Comparison of ENCODE assay signal across 19 cellular contexts in genomic region chr5:100406640-100407039, GRCh38.
A peak's percentile ranks its signal among the peaks of the same experiment; 100 is the strongest.
DNase-seq lines count a peak whose midpoint lies in the region; ATAC-seq and TF ChIP-seq lines count a peak whose summit lies in the region.
"Had no signal": no experiment of that assay in that cellular context is flagged by ENCODE, and none has a peak within 500 bp of the region (broad histone marks: within the 10 kb centered on the region; RNA-seq: fewer than 3 reads in every experiment).

No MANE protein-coding gene starts in this region.

- no peak overlapping the region for H3K27ac ChIP-seq in fibroblast of lung (ENCODE audit: insufficient read depth, low read length)
- H3K27ac ChIP-seq: psoas muscle, spleen had no signal

- no peaks in the 10 kb centered on the region for H3K9me3 ChIP-seq in fibroblast of lung (ENCODE audit: control insufficient read depth, insufficient read depth, low read depth, low read length)
- H3K9me3 ChIP-seq: psoas muscle, spleen had no signal

- H4K20me1 ChIP-seq in fibroblast of lung (ENCODE audit: control insufficient read depth, extremely low read depth, insufficient read depth, low read length), result no peaks in the 10 kb centered on the region

- H3K4me3 ChIP-seq in fibroblast of lung (replicated peaks in 1 of 4; ENCODE audit: control extremely low read depth in 1 of 4, insufficient read depth in 1 of 4, low read depth in 3 of 4, low read length in 4 of 4), result no peak overlapping the region
- H3K4me3 ChIP-seq: K562, psoas muscle, spleen had no signal

- H3K4me1 ChIP-seq in fibroblast of lung (ENCODE audit: control insufficient read depth, extremely low read depth, insufficient read depth, low read length), result no peaks in the 10 kb centered on the region
- H3K4me1 ChIP-seq: psoas muscle, spleen had no signal

- no peak for DNase-seq in left ventricle myocardium superior
- DNase-seq in cardiac septum (ENCODE audit: low spot score), result no peak
- peak; percentile 81 for DNase-seq in NCI-H2029 (lab: John Stamatoyannopoulos, UW)
- DNase-seq in fibroblast of lung (ENCODE audit: low read depth in 2 of 2), result peak; percentile 50 to 74
- no peak for DNase-seq in DMS53 treated with DMSO at 0.1 percent for 48 hours (lab: John Stamatoyannopoulos, UW; ENCODE audit: unreplicated experiment)
- no peak for DNase-seq in NCI-H82 (lab: John Stamatoyannopoulos, UW)
- DNase-seq: activated CD4-positive, alpha-beta T cell treated with anti-CD3 and anti-CD28 coated beads, Interleukin-2, amount 50 U/mL, for 1 hour; activated CD8-positive, alpha-beta memory T cell treated with anti-CD3 and anti-CD28 coated beads, Interleukin-2, amount 50 U/mL, for 4 hours; activated effector memory CD4-positive, alpha-beta T cell treated with anti-CD3 and anti-CD28 coated beads, Interleukin-2, amount 50 U/mL, for 16 hours; caudate nucleus; CD4-positive, alpha-beta memory T cell; EL; erythroblast; NCI-H2227 treated with DMSO at 0.1 percent for 48 hours; psoas muscle; spleen; stimulated activated CD4-positive, alpha-beta T cell treated with anti-CD3 and anti-CD28 coated beads, Interleukin-4, amount 100 ng/mL, for 4 hours had no signal

- no peaks in the 10 kb centered on the region for H3K79me2 ChIP-seq in fibroblast of lung (ENCODE audit: control insufficient read depth, insufficient read depth, low read length)

- intact Hi-C loops in left ventricle myocardium superior (cut with micrococcal nuclease) (no loop called here), cardiac septum (cut with DNase I) (no loop called here)

- H3K4me2 ChIP-seq in fibroblast of lung (ENCODE audit: extremely low read depth, insufficient read depth, low read length), result no peak overlapping the region

- TF ChIP-seq CTCF in fibroblast of lung (conservative IDR thresholded peaks at IDR 0.05 in 1 of 2, IDR thresholded peaks at IDR 0.05 in 1 of 2; ENCODE audit: low read depth in 1 of 2, low read length in 2 of 2), result no peak

- H2AFZ ChIP-seq in fibroblast of lung (ENCODE audit: low read length), result no peak overlapping the region

- H3K36me3 ChIP-seq in fibroblast of lung (ENCODE audit: control insufficient read depth, insufficient read depth, low read length), result no peaks in the 10 kb centered on the region
- H3K36me3 ChIP-seq: spleen had no signal

- no peak overlapping the region for H3K9ac ChIP-seq in fibroblast of lung (ENCODE audit: insufficient read depth, low read length)

- no peaks in the 10 kb centered on the region for H3K27me3 ChIP-seq in fibroblast of lung (ENCODE audit: control insufficient read depth, insufficient read depth, low read length)
- H3K27me3 ChIP-seq: spleen had no signal

- peak; percentile 50 for ATAC-seq in left ventricle myocardium superior
- ATAC-seq in HG03095 (IDR thresholded peaks at IDR 0.05; ENCODE audit: unreplicated experiment), result no peak
- ATAC-seq: K562, psoas muscle had no signal

Comparison
In these comparisons a context has a peak if more than half of its experiments do, and no peak if none do; other contexts are left out.
1. DNase-seq: peak in NCI-H2029 (single experiment) and fibroblast of lung (2 of 2); none in left ventricle myocardium superior (single experiment), cardiac septum (single experiment), DMS53 treated with DMSO at 0.1 percent for 48 hours (single experiment) and NCI-H82 (single experiment).